Comparison of ENCODE assay signal across 8 cellular contexts in the genomic region with DNA sequence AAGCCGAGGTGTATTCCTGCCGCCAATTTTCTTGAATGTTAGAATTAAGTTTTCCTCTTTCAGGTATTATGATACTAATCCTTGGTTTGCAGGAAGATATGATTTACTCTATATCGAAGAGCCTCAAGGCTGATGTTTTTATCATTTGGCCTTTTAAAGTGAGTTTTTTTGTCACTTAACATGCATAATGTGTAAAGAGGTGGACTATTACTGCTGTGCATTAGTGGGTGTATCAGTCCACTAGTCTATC. TPM values are rescaled to one million over a fixed set of nuclear protein-coding genes. Genes with fewer than 3 reads are reported as not detected.
DNase-seq lines count a peak whose midpoint lies in the region; ATAC-seq and TF ChIP-seq lines count a peak whose summit lies in the region.

No MANE protein-coding gene starts in this region.

- POLR2A ChIA-PET in CD4-positive, alpha-beta T cell (lab: Charles Lee): interaction anchor here (5.7 kb wide), 1 partner anchor 11 kb away, joined by 136 read pairs; the partner anchor contains the start of gene TMPO

- peaks cover 34% of the 10 kb centered on the region for H3K4me1 Mint-ChIP-seq in CD4-positive, alpha-beta T cell (ENCODE audit: low read depth)
- H3K4me1 Mint-ChIP-seq in stimulated activated effector memory CD8-positive, alpha-beta T cell treated with anti-CD3 and anti-CD28 coated beads, Interleukin-12 subunit alpha, Interleukin-12 subunit beta, amount 100 ng/mL, for 72 hours: peaks cover 33% of the 10 kb centered on the region

- H3K4me3 ChIP-seq in Peyer's patch (peak overlapping the region; percentile 55 to 63 (median 60)), fibroblast of lung (replicated peaks in 1 of 4; ENCODE audit: control extremely low read depth in 1 of 4, insufficient read depth in 1 of 4, low read depth in 3 of 4, low read length in 4 of 4) (peak overlapping the region; percentile 70 to 93 (median 86))

- H3K4me2 ChIP-seq in fibroblast of lung (ENCODE audit: extremely low read depth, insufficient read depth, low read length): peak overlapping the region; percentile 85

- intact Hi-C loops in CD4-positive, alpha-beta T cell (cut with DNase I, micrococcal nuclease): loop anchor here (5.0 to 10.0 kb wide), 3 partner anchors 88 to 1599 kb away; partner anchors contain the start of genes APAF1 (in 1 of the 2), NEDD1 (in 1 of the 2) and SLC25A3 (in 1 of the 2)

- peak overlapping the region; percentile 99 for H3K4me3 Mint-ChIP-seq in CD4-positive, alpha-beta T cell
- H3K4me3 Mint-ChIP-seq in stimulated activated effector memory CD8-positive, alpha-beta T cell treated with anti-CD3 and anti-CD28 coated beads, Interleukin-12 subunit alpha, Interleukin-12 subunit beta, amount 100 ng/mL, for 72 hours: peak overlapping the region; percentile 82

- H3K27ac Mint-ChIP-seq in CD4-positive, alpha-beta T cell: peak overlapping the region; percentile 100
- H3K27ac Mint-ChIP-seq in stimulated activated effector memory CD8-positive, alpha-beta T cell treated with anti-CD3 and anti-CD28 coated beads, Interleukin-12 subunit alpha, Interleukin-12 subunit beta, amount 100 ng/mL, for 72 hours: peak overlapping the region; percentile 100

- TF ChIP-seq POLR2A in Peyer's patch (IDR thresholded peaks at IDR 0.05): no peak

- peaks cover 0 to 10% (median 2%) of the 10 kb centered on the region in 4 donors for H3K4me1 ChIP-seq in Peyer's patch
- H3K4me1 ChIP-seq in fibroblast of lung (ENCODE audit: control insufficient read depth, extremely low read depth, insufficient read depth, low read length): peaks cover 3% of the 10 kb centered on the region

- CTCF ChIA-PET in CD4-positive, alpha-beta T cell (lab: Charles Lee): interaction anchor here (1.1 to 1.4 kb wide), 2 partner anchors 10 to 12 kb away, joined by 3 to 7 read pairs; no protein-coding TSS in a partner anchor

- peaks cover 18% of the 10 kb centered on the region for H3K27me3 Mint-ChIP-seq in CD4-positive, alpha-beta T cell

- H3K9ac ChIP-seq in fibroblast of lung (ENCODE audit: insufficient read depth, low read length): no peak overlapping the region

- no peak for ATAC-seq in CD4-positive, alpha-beta T cell (ENCODE audit: poor library complexity)
- peak; percentile 4 for ATAC-seq in GM21723 (IDR thresholded peaks at IDR 0.05; ENCODE audit: unreplicated experiment)
- ATAC-seq in stimulated activated effector memory CD8-positive, alpha-beta T cell treated with anti-CD3 and anti-CD28 coated beads, Interleukin-12 subunit alpha, Interleukin-12 subunit beta, amount 100 ng/mL, for 72 hours: no peak
- no peak for ATAC-seq in GM19397 (IDR thresholded peaks at IDR 0.05; ENCODE audit: unreplicated experiment)

- no peaks in the 10 kb centered on the region for H3K9me3 ChIP-seq in CD4-positive, alpha-beta T cell (ENCODE audit: control insufficient read depth, low read length)
- H3K9me3 ChIP-seq in Peyer's patch (no peaks in the 10 kb centered on the region), fibroblast of lung (ENCODE audit: control insufficient read depth, insufficient read depth, low read depth, low read length) (no peaks in the 10 kb centered on the region)

- no peaks in the 10 kb centered on the region for H3K27me3 ChIP-seq in CD4-positive, alpha-beta T cell (ENCODE audit: control insufficient read depth, insufficient read depth, low read length)
- H3K27me3 ChIP-seq in Peyer's patch (no peaks in the 10 kb centered on the region), fibroblast of lung (ENCODE audit: control insufficient read depth, insufficient read depth, low read length) (no peaks in the 10 kb centered on the region)

- peak overlapping the region; percentile 67 for H2AFZ ChIP-seq in fibroblast of lung (ENCODE audit: low read length)

- no peaks in the 10 kb centered on the region for H4K20me1 ChIP-seq in fibroblast of lung (ENCODE audit: control insufficient read depth, extremely low read depth, insufficient read depth, low read length)

- H3K36me3 ChIP-seq in Peyer's patch: no peaks in the 10 kb centered on the region
- no peaks in the 10 kb centered on the region for H3K36me3 ChIP-seq in fibroblast of lung (ENCODE audit: control insufficient read depth, insufficient read depth, low read length)

- peak overlapping the region; percentile 88 for H3K27ac ChIP-seq in CD4-positive, alpha-beta T cell (ENCODE audit: low read depth, low read length)
- H3K27ac ChIP-seq in Peyer's patch (peak overlapping the region; percentile 88 to 94 (median 91)), fibroblast of lung (ENCODE audit: insufficient read depth, low read length) (peak overlapping the region; percentile 98)

- no peaks in the 10 kb centered on the region for H3K9me3 Mint-ChIP-seq in CD4-positive, alpha-beta T cell
- H3K9me3 Mint-ChIP-seq in stimulated activated effector memory CD8-positive, alpha-beta T cell treated with anti-CD3 and anti-CD28 coated beads, Interleukin-12 subunit alpha, Interleukin-12 subunit beta, amount 100 ng/mL, for 72 hours: no peaks in the 10 kb centered on the region

- H3K36me3 Mint-ChIP-seq in CD4-positive, alpha-beta T cell (ENCODE audit: low read depth): peaks cover 20% of the 10 kb centered on the region
- peaks cover 38% of the 10 kb centered on the region for H3K36me3 Mint-ChIP-seq in stimulated activated effector memory CD8-positive, alpha-beta T cell treated with anti-CD3 and anti-CD28 coated beads, Interleukin-12 subunit alpha, Interleukin-12 subunit beta, amount 100 ng/mL, for 72 hours

- no peak for TF ChIP-seq CTCF in CD4-positive, alpha-beta T cell (IDR thresholded peaks at IDR 0.05)
- TF ChIP-seq CTCF in Peyer's patch (IDR thresholded peaks at IDR 0.05) (peak in 1 of 6 experiments; percentile 2), fibroblast of lung (conservative IDR thresholded peaks at IDR 0.05 in 1 of 2, IDR thresholded peaks at IDR 0.05 in 1 of 2; ENCODE audit: low read depth in 1 of 2, low read length in 2 of 2) (no peak)

- DNase-seq in CD4-positive, alpha-beta T cell: no peak
- DNase-seq in Peyer's patch (no peak), fibroblast of lung (ENCODE audit: low read depth in 2 of 2) (no peak), anterior cingulate cortex (lab: John Stamatoyannopoulos, UW) (no peak), NK-92 (lab: John Stamatoyannopoulos, UW; ENCODE audit: unreplicated experiment) (no peak)
- DNase-seq in stimulated activated effector memory CD8-positive, alpha-beta T cell treated with anti-CD3 and anti-CD28 coated beads, Interleukin-12 subunit alpha, Interleukin-12 subunit beta, amount 100 ng/mL, for 72 hours (ENCODE audit: low spot score in 2 of 2): no peak

- H3K79me2 ChIP-seq in fibroblast of lung (ENCODE audit: control insufficient read depth, insufficient read depth, low read length): no peaks in the 10 kb centered on the region

RNA-seq across cellular contexts. Expression of gene TMPO, which starts 11.1 kb away (rescaled TPM):
- total RNA-seq in CD4-positive, alpha-beta T cell: 10 to 100 TPM; 64.1 to 73.3 TPM
- total RNA-seq in Peyer's patch (100 to 1,000 TPM in 1 of 4 donors, 10 to 100 TPM in 3; 68.8 to 131 (median 81.8) TPM), fibroblast of lung (37.8 and 42.1 TPM in 2 replicates)
- 37.7 and 74.0 TPM in 2 replicates for polyA plus RNA-seq in fibroblast of lung
- polyA plus RNA-seq in fibroblast of lung (2012): 27.2 and 59.2 TPM in 2 replicates
- 8.6 and 24.5 TPM in 2 replicates for polyA minus RNA-seq in fibroblast of lung (ENCODE audit: low replicate concordance)
